Comparison of ENCODE assay signal across 8 cellular contexts in the genomic region with DNA sequence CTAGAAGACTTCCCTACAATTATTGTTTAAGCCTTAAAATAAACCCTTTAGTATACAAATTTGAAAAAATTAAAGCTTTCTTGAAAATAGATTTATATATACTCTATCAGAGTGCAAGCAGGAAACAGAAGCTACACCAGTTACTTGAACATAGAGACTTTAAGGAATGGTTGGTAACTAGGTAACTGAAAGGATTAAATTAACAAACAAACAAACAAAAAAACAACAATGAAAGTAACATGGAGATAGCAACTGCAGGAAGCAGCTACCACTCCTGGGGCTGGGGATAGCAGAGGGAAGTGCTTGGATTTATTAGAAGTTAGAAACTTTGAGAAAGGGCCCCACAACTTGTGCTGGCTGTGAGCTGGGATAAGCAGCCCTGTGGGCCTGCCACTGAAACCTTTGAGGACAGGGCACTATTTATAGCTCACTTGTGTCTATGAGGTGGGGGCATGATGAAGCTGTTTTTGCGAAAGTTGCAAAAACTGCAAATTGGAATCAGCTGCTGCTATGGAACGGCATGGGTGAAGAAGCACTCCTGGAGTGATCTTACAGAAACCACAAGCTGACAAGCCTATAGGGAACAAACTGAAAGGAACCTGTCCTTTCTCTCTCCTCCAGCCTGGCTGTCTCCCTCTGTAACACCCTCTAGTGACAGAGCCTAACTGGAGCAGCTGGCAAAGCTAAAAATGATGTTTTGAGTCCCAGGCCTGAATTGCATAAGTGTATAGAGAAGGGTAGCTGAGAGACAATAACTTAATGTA.
A peak's percentile ranks its signal among the peaks of the same experiment; 100 is the strongest.
DNase-seq lines count a peak whose midpoint lies in the region; ATAC-seq and TF ChIP-seq lines count a peak whose summit lies in the region.

No MANE protein-coding gene starts in this region.

- TF ChIP-seq CTCF in AG10803 (conservative IDR thresholded peaks at IDR 0.05; ENCODE audit: low read length) (peak; percentile 65), epithelial cell of esophagus (IDR thresholded peaks at IDR 0.05; ENCODE audit: insufficient read depth, low read depth, low read length, missing control alignments) (peak; percentile 75)

- peak; percentile 79 for DNase-seq in AG10803 (ENCODE audit: low read depth)
- DNase-seq in OCI-M1 (lab: John Stamatoyannopoulos, UW): peak; percentile 100
- DNase-seq in epithelial cell of esophagus (ENCODE audit: low read depth): peak; percentile 50
- DNase-seq in myocyte (ENCODE audit: low read depth): peak; percentile 76
- no peak for DNase-seq in stimulated activated CD4-positive, alpha-beta T cell treated with anti-CD3 and anti-CD28 coated beads, Interleukin-2, amount 100 ng/mL, for 48 hours
- DNase-seq in stimulated activated CD4-positive, alpha-beta T cell treated with anti-CD3 and anti-CD28 coated beads, Interleukin-2, amount 100 ng/mL, for 24 hours: no peak

- no peak overlapping the region for H3K4me3 ChIP-seq in AG10803 (ENCODE audit: low read length)
- H3K4me3 ChIP-seq in epithelial cell of esophagus (ENCODE audit: low read length): no peak overlapping the region

- ATAC-seq in GM18511 (IDR thresholded peaks at IDR 0.05; ENCODE audit: unreplicated experiment) (peak; percentile 85), HG03139 (IDR thresholded peaks at IDR 0.05; ENCODE audit: unreplicated experiment) (peak; percentile 90)

Comparison
In these comparisons a context has a peak if more than half of its experiments do, and no peak if none do; other contexts are left out.
1. DNase-seq: peak in AG10803 (single experiment), OCI-M1 (single experiment), epithelial cell of esophagus (single experiment) and myocyte (single experiment); none in stimulated activated CD4-positive, alpha-beta T cell treated with anti-CD3 and anti-CD28 coated beads, Interleukin-2, amount 100 ng/mL, for 48 hours (0 of 2) and stimulated activated CD4-positive, alpha-beta T cell treated with anti-CD3 and anti-CD28 coated beads, Interleukin-2, amount 100 ng/mL, for 24 hours (0 of 2).